Comparison of ENCODE assay signal across 23 cellular contexts in the genomic region with DNA sequence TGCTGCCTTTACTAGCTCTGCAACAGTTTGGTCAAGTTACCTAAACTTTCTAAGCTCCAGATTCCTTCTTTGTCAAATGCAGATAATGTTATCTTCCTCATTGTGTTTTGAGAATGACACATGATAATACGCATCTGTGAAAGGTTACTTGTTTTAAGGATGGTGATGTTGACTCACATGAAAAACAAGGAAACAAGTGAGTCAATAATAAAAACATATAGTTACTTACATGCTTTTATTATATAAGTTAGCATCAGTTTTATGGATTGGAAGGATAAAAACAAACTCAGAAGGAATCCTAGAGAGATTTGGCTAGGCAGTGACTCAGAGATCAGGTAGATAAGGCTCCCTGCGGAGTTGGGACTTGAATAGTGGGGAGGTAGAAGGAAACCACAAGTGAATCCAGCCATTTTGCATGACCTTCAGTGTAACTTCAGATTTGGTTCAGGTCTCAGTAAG.
DNase-seq lines count a peak whose midpoint lies in the region; ATAC-seq, FAIRE-seq and TF ChIP-seq lines count a peak whose summit lies in the region.
"Had no signal": no experiment of that assay in that cellular context is flagged by ENCODE, and none has a peak within 500 bp of the region (broad histone marks: within the 10 kb centered on the region; RNA-seq: fewer than 3 reads in every experiment).

No MANE protein-coding gene starts in this region.

- POLR2A ChIA-PET in PC-3 (lab: Charles Lee; ENCODE audit: unreplicated experiment) = no interaction called here
- POLR2A ChIA-PET in H1 (lab: Charles Lee; ENCODE audit: partially characterized antibody) = no interaction called here

- H4K91ac ChIP-seq in H1 (replicated peaks; ENCODE audit: insufficient read length, low read length) = no peak overlapping the region
- no peak overlapping the region for H4K91ac ChIP-seq in neuronal stem cell (ENCODE audit: low read depth, low read length, poor library complexity)

- TF ChIP-seq CTCF in PC-3 (conservative IDR thresholded peaks at IDR 0.05; ENCODE audit: low read depth, low read length) = no peak
- TF ChIP-seq CTCF in H1 (IDR thresholded peaks at IDR 0.05; ENCODE audit: control extremely low read depth in 1 of 3, insufficient read depth in 1 of 3, low read depth in 1 of 3, low read length in 3 of 3) = no peak
- no peak for TF ChIP-seq CTCF in GM20000 (IDR thresholded peaks at IDR 0.05; ENCODE audit: extremely low read depth, missing control alignments)

- 0 out of 2 replicates have a peak overlapping the region, but pooled peaks have one; percentile 10 for H3K18ac ChIP-seq in H1 (ENCODE audit: extremely low read depth, low read length)
- H3K18ac ChIP-seq in neuronal stem cell (ENCODE audit: low read length) = peak overlapping the region; percentile 93

- peaks cover 3% of the 10 kb centered on the region for H3F3A ChIP-seq in PC-3 (ENCODE audit: low read length, unreplicated experiment)

- H3K4me3 ChIP-seq in H7 (ENCODE audit: insufficient read depth, low read depth, low read length) (no peak overlapping the region), PC-3 (ENCODE audit: low read length) (no peak overlapping the region), H1 (ENCODE audit: extremely low read depth in 1 of 4, insufficient read depth in 2 of 4, low read depth in 3 of 4, low read length in 4 of 4) (no peak overlapping the region), neuronal stem cell (ENCODE audit: low read length in 2 of 2) (no peak overlapping the region)
- H3K4me3 ChIP-seq: psoas muscle, upper lobe of right lung had no signal

- H3K9ac ChIP-seq in PC-3 (ENCODE audit: low read length) (no peak overlapping the region), H1 (replicated peaks in 1 of 4; ENCODE audit: extremely low read depth in 1 of 4, low read depth in 3 of 4, low read length in 3 of 4) (no peak overlapping the region), neuronal stem cell (ENCODE audit: low read depth, low read length, poor library complexity) (no peak overlapping the region)

- 0 out of 2 replicates have a peak overlapping the region, but pooled peaks have one; percentile 19 for H2BK15ac ChIP-seq in H1 (ENCODE audit: low read length)
- no peak overlapping the region for H2BK15ac ChIP-seq in neuronal stem cell (ENCODE audit: low read length)

- H3K27ac ChIP-seq in PC-3 (ENCODE audit: low read length) = peak overlapping the region; percentile 27
- no peak overlapping the region for H3K27ac ChIP-seq in H1 (ENCODE audit: low read depth, low read length)
- no peak overlapping the region for H3K27ac ChIP-seq in neuronal stem cell (replicated peaks; ENCODE audit: low read length)
- H3K27ac ChIP-seq in caudate nucleus (ENCODE audit: low read depth, low read length) = no peak overlapping the region
- H3K27ac ChIP-seq: psoas muscle, upper lobe of right lung had no signal

- no peak overlapping the region for H3K4ac ChIP-seq in H1 (replicated peaks; ENCODE audit: insufficient read length, low read depth, low read length)
- H3K4ac ChIP-seq in neuronal stem cell (ENCODE audit: low read length) = no peak overlapping the region

- H3K56ac ChIP-seq in H1 (replicated peaks; ENCODE audit: insufficient read length, low read depth, low read length) = no peak overlapping the region

- WGBS in H1 (ENCODE audit: extremely low coverage in 1 of 2, insufficient coverage in 1 of 2, insufficient read length in 1 of 2, insufficient replicate concordance in 2 of 2, low coverage in 1 of 2, low lambda C conversion rate in 2 of 2, missing lambda C conversion rate in 1 of 2), 2 experiments = 83% methylated on average over 2 of the region's 2 CpGs; no CpG with 5 or more reads in 1 of the 2 experiments
- no CpG with 5 or more reads among the region's 2 CpGs for WGBS in neuronal stem cell (ENCODE audit: extremely low coverage in 2 of 2, insufficient read length in 2 of 2, insufficient replicate concordance in 1 of 2), 2 donors

- H2BK5ac ChIP-seq in H1 (ENCODE audit: low read depth, low read length) (peak overlapping the region; percentile 47; the same call in 1 of the 2 replicates), neuronal stem cell (ENCODE audit: low read length) (no peak overlapping the region)

- no peaks in the 10 kb centered on the region for H3K36me3 ChIP-seq in H7 (replicated peaks; ENCODE audit: control insufficient read depth, insufficient read depth, low read length)
- H3K36me3 ChIP-seq in PC-3 (ENCODE audit: low read depth, low read length) = no peaks in the 10 kb centered on the region
- H3K36me3 ChIP-seq in H1 (ENCODE audit: control insufficient read depth in 2 of 4, insufficient read depth in 4 of 4, low read length in 3 of 4) = no peaks in the 10 kb centered on the region
- no peaks in the 10 kb centered on the region for H3K36me3 ChIP-seq in neuronal stem cell (replicated peaks in 1 of 2; ENCODE audit: control insufficient read depth in 2 of 2, insufficient read depth in 2 of 2, low read length in 2 of 2)
- H3K36me3 ChIP-seq: upper lobe of right lung had no signal

- H4K5ac ChIP-seq in H1 (ENCODE audit: insufficient read length, low read depth, low read length) = no peak overlapping the region

- H3K79me2 ChIP-seq in PC-3 (ENCODE audit: low read length) (no peaks in the 10 kb centered on the region), H1 (ENCODE audit: control insufficient read depth in 1 of 2, insufficient read depth in 2 of 2, low read length in 2 of 2) (no peaks in the 10 kb centered on the region)

- H3K23ac ChIP-seq in H1 (ENCODE audit: insufficient read length) (no peak overlapping the region), neuronal stem cell (ENCODE audit: low read depth, low read length, poor library complexity) (no peak overlapping the region)

- no peak overlapping the region for H2AFZ ChIP-seq in PC-3 (ENCODE audit: low read length)
- H2AFZ ChIP-seq in H1 (ENCODE audit: low read length) = peak overlapping the region; percentile 87; the same call in 1 of the 2 replicates
- H2AFZ ChIP-seq in neuronal stem cell (ENCODE audit: low read length) = no peak overlapping the region

- BruUV-seq in PC-3 (replicated peaks; lab: Mats Ljungman, UMichigan) = no TSS peak

- no peak for TF ChIP-seq EP300 in H1 (IDR thresholded peaks at IDR 0.05; ENCODE audit: borderline replicate concordance in 1 of 2, low read depth in 2 of 2, low read length in 2 of 2)

- H3K9me2 ChIP-seq in PC-3 (replicated peaks; ENCODE audit: low read length) = no peaks in the 10 kb centered on the region

- H3K9me3 ChIP-seq in PC-3 (ENCODE audit: low read length) (no peaks in the 10 kb centered on the region), H1 (ENCODE audit: insufficient read depth in 2 of 2, low read depth in 1 of 2, low read length in 1 of 2) (no peaks in the 10 kb centered on the region), neuronal stem cell (replicated peaks in 1 of 2; ENCODE audit: control insufficient read depth in 2 of 2, insufficient read depth in 1 of 2, low read depth in 1 of 2, low read length in 2 of 2) (no peaks in the 10 kb centered on the region)
- H3K9me3 ChIP-seq: psoas muscle, upper lobe of right lung had no signal

- peak; percentile 10 for DNase-seq in H7
- DNase-seq in PC-3 = peak; percentile 90
- no peak for DNase-seq in H1 (ENCODE audit: low read depth in 1 of 2, low spot score in 2 of 2)
- DNase-seq in neuronal stem cell (ENCODE audit: low spot score) = no peak
- no peak for DNase-seq in caudate nucleus (lab: John Stamatoyannopoulos, UW)
- no peak for DNase-seq in GM20000 (ENCODE audit: low spot score)
- DNase-seq: activated CD4-positive, alpha-beta memory T cell treated with anti-CD3 and anti-CD28 coated beads, Interleukin-2, amount 10 ng/mL, durations not matched to agents 7 days and 5 days; activated naive CD4-positive, alpha-beta T cell treated with anti-CD3 and anti-CD28 coated beads for 36 hours; activated T-cell treated with anti-CD3 and anti-CD28 coated beads, Interleukin-2, amount 50 U/mL, for 1 hour; aorta; hypothalamus; KBM-7; NCI-H2029 treated with DMSO at 0.1 percent for 48 hours; NCI-H510A treated with DMSO at 0.1 percent for 48 hours; psoas muscle; stimulated activated CD4-positive, alpha-beta T cell treated with anti-CD3 and anti-CD28 coated beads, Interleukin-2, amount 100 ng/mL, for 48 hours; T-helper 17 cell; upper lobe of right lung had no signal

- H2BK120ac ChIP-seq in H1 (replicated peaks; ENCODE audit: low read depth, low read length) (no peak overlapping the region), neuronal stem cell (ENCODE audit: low read depth, low read length) (no peak overlapping the region)

- peaks cover 20% of the 10 kb centered on the region for H3K4me1 ChIP-seq in PC-3 (ENCODE audit: insufficient read depth, low read length)
- H3K4me1 ChIP-seq in H1 (replicated peaks in 1 of 4; ENCODE audit: control insufficient read depth in 3 of 4, insufficient read depth in 4 of 4, low read length in 3 of 4) = no peaks in the 10 kb centered on the region; a peak in 1 of 7 replicates
- peaks cover 0 to 3% of the 10 kb centered on the region in 2 donors for H3K4me1 ChIP-seq in neuronal stem cell (ENCODE audit: control insufficient read depth in 2 of 2, insufficient read depth in 1 of 2, low read depth in 1 of 2, low read length in 2 of 2)
- H3K4me1 ChIP-seq: psoas muscle, upper lobe of right lung had no signal

- peak; percentile 92 for ATAC-seq in PC-3
- ATAC-seq in HG02970 (IDR thresholded peaks at IDR 0.05; ENCODE audit: low FRiP score, unreplicated experiment) = no peak
- ATAC-seq in GM18861 (IDR thresholded peaks at IDR 0.05; ENCODE audit: unreplicated experiment) = no peak
- ATAC-seq: natural killer cell treated with Interleukin-12 subunit alpha and Interleukin-12 subunit beta and Interleukin-15 and Interleukin-18, amount 100 ng/mL, for 72 hours; psoas muscle; T-helper 17 cell; upper lobe of right lung; WTC11 had no signal

- FAIRE-seq in H1 (lab: Jason Lieb, UNC) = no peak
- FAIRE-seq: G401.6 had no signal

- peak overlapping the region; percentile 9; the same call in 1 of the 2 replicates for H2BK20ac ChIP-seq in H1 (ENCODE audit: low read length)

- no peak for TF ChIP-seq RAD21 in H1 (IDR thresholded peaks at IDR 0.05 in 1 of 2, conservative IDR thresholded peaks at IDR 0.05 in 1 of 2; ENCODE audit: low read depth in 2 of 2, low read length in 2 of 2)

- H3K79me1 ChIP-seq in H1 (ENCODE audit: low read depth, low read length) = no peaks in the 10 kb centered on the region
- no peaks in the 10 kb centered on the region for H3K79me1 ChIP-seq in neuronal stem cell (ENCODE audit: low read depth, low read length)

- no peak overlapping the region for H4K8ac ChIP-seq in H1 (ENCODE audit: extremely low read depth, insufficient read depth, low read length)
- no peak overlapping the region for H4K8ac ChIP-seq in neuronal stem cell (ENCODE audit: low read depth, low read length)

- H2BK12ac ChIP-seq in H1 (ENCODE audit: low read depth, low read length) (peak overlapping the region; percentile 62; the same call in 1 of the 2 replicates), neuronal stem cell (ENCODE audit: low read length) (no peak overlapping the region)

- no peaks in the 10 kb centered on the region for H4K20me1 ChIP-seq in PC-3 (ENCODE audit: low read length)
- H4K20me1 ChIP-seq in H1 (replicated peaks in 1 of 2; ENCODE audit: control insufficient read depth in 1 of 2, insufficient read depth in 2 of 2, low read length in 2 of 2) = no peaks in the 10 kb centered on the region

- no peak for TF ChIP-seq POLR2A in H1 (IDR thresholded peaks at IDR 0.05; ENCODE audit: control extremely low read depth in 1 of 2, low read depth in 2 of 2, low read length in 2 of 2)

- H3K14ac ChIP-seq in H1 (ENCODE audit: insufficient read length) (no peak overlapping the region), neuronal stem cell (ENCODE audit: low read length) (no peak overlapping the region)

- peak overlapping the region; percentile 18; the same call in 1 of the 2 replicates for H3K4me2 ChIP-seq in PC-3 (ENCODE audit: low read length)
- H3K4me2 ChIP-seq in H1 (ENCODE audit: insufficient read depth in 1 of 2, low read depth in 2 of 2, low read length in 2 of 2) = no peak overlapping the region
- no peak overlapping the region for H3K4me2 ChIP-seq in neuronal stem cell (ENCODE audit: insufficient read depth, low read length, poor library complexity, severe bottlenecking)

- H3K27me3 ChIP-seq in H7 (ENCODE audit: control insufficient read depth, insufficient read depth, low read length) = no peaks in the 10 kb centered on the region
- no peaks in the 10 kb centered on the region for H3K27me3 ChIP-seq in PC-3 (ENCODE audit: low read length)
- no peaks in the 10 kb centered on the region; a peak in 1 of 7 replicates for H3K27me3 ChIP-seq in H1 (replicated peaks in 1 of 4; ENCODE audit: control insufficient read depth in 3 of 4, extremely low read depth in 1 of 4, insufficient read depth in 3 of 4, low read length in 3 of 4)
- no peaks in the 10 kb centered on the region for H3K27me3 ChIP-seq in neuronal stem cell (ENCODE audit: control insufficient read depth in 3 of 3, insufficient read depth in 3 of 3, low read depth in 1 of 3, low read length in 3 of 3)
- H3K27me3 ChIP-seq: upper lobe of right lung had no signal

- CTCF ChIA-PET in PC-3 (lab: Charles Lee) (interaction anchor here (0.6 kb wide), 1 partner anchor 142 kb away, joined by 3 read pairs; no protein-coding TSS in a partner anchor), H1 (lab: Charles Lee; ENCODE audit: partially characterized antibody) (interaction anchor here (0.8 kb wide), 2 partner anchors 13 to 79 kb away, joined by 3 to 4 read pairs; no protein-coding TSS in a partner anchor)

- intact Hi-C loops in PC-3 (cut with micrococcal nuclease) = loop anchor here (5.0 to 10.0 kb wide), 3 partner anchors 81 to 482 kb away; no protein-coding TSS in a partner anchor

- H2AK5ac ChIP-seq in H1 (ENCODE audit: low read depth, low read length) (no peak overlapping the region), neuronal stem cell (ENCODE audit: low read depth, low read length) (no peak overlapping the region)

- no peaks in the 10 kb centered on the region for H3K23me2 ChIP-seq in H1 (ENCODE audit: low read depth, low read length)

Comparison
In these comparisons a context has a peak if more than half of its experiments do, and no peak if none do; other contexts are left out.
1. DNase-seq: peak in H7 (single experiment) and PC-3 (single experiment); none in H1 (0 of 2), neuronal stem cell (single experiment), caudate nucleus (0 of 61) and GM20000 (single experiment).